ENCODE assay signal across 8 cellular contexts in genomic region chr2:64751286-64752260, GRCh38.
A peak's percentile ranks its signal among the peaks of the same experiment; 100 is the strongest.
DNase-seq lines count a peak whose midpoint lies in the region; ATAC-seq, FAIRE-seq and TF ChIP-seq lines count a peak whose summit lies in the region.

No MANE protein-coding gene starts in this region.

- H3K36me3 ChIP-seq in small intestine (ENCODE audit: control insufficient read depth in 2 of 2, insufficient read depth in 2 of 2, low read length in 2 of 2), result no peaks in the 10 kb centered on the region

- H3K4me1 Mint-ChIP-seq in activated T-cell treated with anti-CD3 and anti-CD28 coated beads, Interleukin-2, amount 50 U/mL, for 72 hours (ENCODE audit: low read depth), result peaks cover 26% of the 10 kb centered on the region

- H3K4me3 ChIP-seq in small intestine (ENCODE audit: low read depth in 1 of 2, low read length in 2 of 2), result peak overlapping the region; percentile 61 to 83

- TF ChIP-seq EP300 in Ishikawa (IDR thresholded peaks at IDR 0.05; ENCODE audit: borderline replicate concordance), result peak; percentile 77

- no peaks in the 10 kb centered on the region for H3K27me3 Mint-ChIP-seq in activated T-cell treated with anti-CD3 and anti-CD28 coated beads, Interleukin-2, amount 50 U/mL, for 72 hours (ENCODE audit: low read depth)

- no peaks in the 10 kb centered on the region for H3K9me3 ChIP-seq in small intestine (ENCODE audit: control insufficient read depth, low read depth)

- peak in 1 of 2 donors; percentile 82 for ATAC-seq in activated T-cell treated with anti-CD3 and anti-CD28 coated beads, Interleukin-2, amount 50 U/mL, for 72 hours (replicated peaks in 1 of 2)
- peak; percentile 78 for ATAC-seq in GM21737 (IDR thresholded peaks at IDR 0.05; ENCODE audit: unreplicated experiment)

- TF ChIP-seq RAD21 in Ishikawa (IDR thresholded peaks at IDR 0.05; ENCODE audit: low read depth), result peak; percentile 16; the same call in 1 of the 2 replicates

- no peaks in the 10 kb centered on the region for H3K36me3 Mint-ChIP-seq in activated T-cell treated with anti-CD3 and anti-CD28 coated beads, Interleukin-2, amount 50 U/mL, for 72 hours (ENCODE audit: insufficient read depth in 2 of 2)

- peak overlapping the region; percentile 90 for H3K27ac Mint-ChIP-seq in activated T-cell treated with anti-CD3 and anti-CD28 coated beads, Interleukin-2, amount 50 U/mL, for 72 hours

- DNase-seq in activated T-cell treated with anti-CD3 and anti-CD28 coated beads, Interleukin-2, amount 50 U/mL, for 72 hours, result peak in 1 of 2 donors; percentile 97
- DNase-seq in activated T-cell treated with anti-CD3 and anti-CD28 coated beads for 4 hours (no peak), SHP77 (lab: John Stamatoyannopoulos, UW) (peak; percentile 70 to 72), caudate nucleus (lab: John Stamatoyannopoulos, UW) (peak in 48 of 61 donors; percentile 49 to 100 (median 100)), iris pigment epithelial cell (ENCODE audit: low read depth) (peak; percentile 49), small intestine (peak; percentile 83)

- peaks cover 0 to 2% of the 10 kb centered on the region in 2 donors for H3K4me1 ChIP-seq in small intestine (ENCODE audit: control insufficient read depth in 2 of 2, insufficient read depth in 1 of 2, low read depth in 1 of 2, low read length in 1 of 2)

- no peak for FAIRE-seq in small intestine (lab: Jason Lieb, UNC)

- peak overlapping the region; percentile 93 to 98 for H3K4me3 Mint-ChIP-seq in activated T-cell treated with anti-CD3 and anti-CD28 coated beads, Interleukin-2, amount 50 U/mL, for 72 hours

- H3K27ac ChIP-seq in caudate nucleus (ENCODE audit: low read depth, low read length) (peak overlapping the region; percentile 99), small intestine (ENCODE audit: low read depth in 1 of 2, low read length in 1 of 2) (peak overlapping the region; percentile 97 to 99)

- H3K27me3 ChIP-seq in small intestine (ENCODE audit: control insufficient read depth in 2 of 2, insufficient read depth in 2 of 2, low read length in 2 of 2), result no peaks in the 10 kb centered on the region

- WGBS in small intestine, 3 donors, result 0 to 1% (median 0%) methylated on average over 38 to 59 of the region's 59 CpGs

- H3K9me3 Mint-ChIP-seq in activated T-cell treated with anti-CD3 and anti-CD28 coated beads, Interleukin-2, amount 50 U/mL, for 72 hours, result no peaks in the 10 kb centered on the region

TF ChIP-seq in Ishikawa, 13 proteins besides CTCF, POLR2A, EP300 and RAD21:
- 0 out of 2 replicates have a peak, but pooled peaks have one; percentile 8 for TF ChIP-seq YY1 (IDR thresholded peaks at IDR 0.05; ENCODE audit: low read depth)
- TF ChIP-seq, protein P1, sequence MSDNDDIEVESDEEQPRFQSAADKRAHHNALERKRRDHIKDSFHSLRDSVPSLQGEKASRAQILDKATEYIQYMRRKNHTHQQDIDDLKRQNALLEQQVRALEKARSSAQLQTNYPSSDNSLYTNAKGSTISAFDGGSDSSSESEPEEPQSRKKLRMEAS (IDR thresholded peaks at IDR 0.05), result peak; percentile 54
- peak; percentile 56 for TF ChIP-seq TAF1 (IDR thresholded peaks at IDR 0.05; ENCODE audit: low read depth)
- TF ChIP-seq TCF12 (IDR thresholded peaks at IDR 0.05; ENCODE audit: low read depth), result peak; percentile 58; the same call in 1 of the 2 replicates
- TF ChIP-seq ZBTB7A (IDR thresholded peaks at IDR 0.05; ENCODE audit: low read depth), result peak; percentile 74
- peak; percentile 90 for TF ChIP-seq NFIC (IDR thresholded peaks at IDR 0.05)
- TF ChIP-seq, protein P2, sequence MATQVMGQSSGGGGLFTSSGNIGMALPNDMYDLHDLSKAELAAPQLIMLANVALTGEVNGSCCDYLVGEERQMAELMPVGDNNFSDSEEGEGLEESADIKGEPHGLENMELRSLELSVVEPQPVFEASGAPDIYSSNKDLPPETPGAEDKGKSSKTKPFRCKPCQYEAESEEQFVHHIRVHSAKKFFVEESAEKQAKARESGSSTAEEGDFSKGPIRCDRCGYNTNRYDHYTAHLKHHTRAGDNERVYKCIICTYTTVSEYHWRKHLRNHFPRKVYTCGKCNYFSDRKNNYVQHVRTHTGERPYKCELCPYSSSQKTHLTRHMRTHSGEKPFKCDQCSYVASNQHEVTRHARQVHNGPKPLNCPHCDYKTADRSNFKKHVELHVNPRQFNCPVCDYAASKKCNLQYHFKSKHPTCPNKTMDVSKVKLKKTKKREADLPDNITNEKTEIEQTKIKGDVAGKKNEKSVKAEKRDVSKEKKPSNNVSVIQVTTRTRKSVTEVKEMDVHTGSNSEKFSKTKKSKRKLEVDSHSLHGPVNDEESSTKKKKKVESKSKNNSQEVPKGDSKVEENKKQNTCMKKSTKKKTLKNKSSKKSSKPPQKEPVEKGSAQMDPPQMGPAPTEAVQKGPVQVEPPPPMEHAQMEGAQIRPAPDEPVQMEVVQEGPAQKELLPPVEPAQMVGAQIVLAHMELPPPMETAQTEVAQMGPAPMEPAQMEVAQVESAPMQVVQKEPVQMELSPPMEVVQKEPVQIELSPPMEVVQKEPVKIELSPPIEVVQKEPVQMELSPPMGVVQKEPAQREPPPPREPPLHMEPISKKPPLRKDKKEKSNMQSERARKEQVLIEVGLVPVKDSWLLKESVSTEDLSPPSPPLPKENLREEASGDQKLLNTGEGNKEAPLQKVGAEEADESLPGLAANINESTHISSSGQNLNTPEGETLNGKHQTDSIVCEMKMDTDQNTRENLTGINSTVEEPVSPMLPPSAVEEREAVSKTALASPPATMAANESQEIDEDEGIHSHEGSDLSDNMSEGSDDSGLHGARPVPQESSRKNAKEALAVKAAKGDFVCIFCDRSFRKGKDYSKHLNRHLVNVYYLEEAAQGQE (IDR thresholded peaks at IDR 0.05; ENCODE audit: low read depth), result no peak
- TF ChIP-seq EGR1 (IDR thresholded peaks at IDR 0.05), result peak; percentile 16; the same call in 1 of the 2 replicates
- peak; percentile 47 for TF ChIP-seq TEAD4 (IDR thresholded peaks at IDR 0.05)
- TF ChIP-seq CREB1 (IDR thresholded peaks at IDR 0.05; ENCODE audit: low read depth), result no peak
TF ChIP-seq in Ishikawa: peak in this region for 8.
